ENCODE assay signal across 17 cellular contexts in genomic region chr4:1207157-1207470, GRCh38. TPM values are rescaled to one million over a fixed set of nuclear protein-coding genes. Genes with fewer than 3 reads are reported as not detected.
DNase-seq lines count a peak whose midpoint lies in the region; ATAC-seq and TF ChIP-seq lines count a peak whose summit lies in the region.
"Had no signal": no experiment of that assay in that cellular context is flagged by ENCODE, and none has a peak within 500 bp of the region (broad histone marks: within the 10 kb centered on the region; RNA-seq: fewer than 3 reads in every experiment).

No MANE protein-coding gene starts in this region.

- no peak overlapping the region for H3K27ac Mint-ChIP-seq in activated T-cell treated with anti-CD3 and anti-CD28 coated beads, Interleukin-2, amount 50 U/mL, for 24 hours
- no peak overlapping the region for H3K27ac Mint-ChIP-seq in WTC11

- no peak overlapping the region for H3K4me3 Mint-ChIP-seq in activated T-cell treated with anti-CD3 and anti-CD28 coated beads, Interleukin-2, amount 50 U/mL, for 24 hours
- no peak overlapping the region for H3K4me3 Mint-ChIP-seq in WTC11
- H3K4me3 Mint-ChIP-seq: CD4-positive, alpha-beta memory T cell; effector memory CD8-positive, alpha-beta T cell; stimulated activated effector memory CD8-positive, alpha-beta T cell treated with anti-CD3 and anti-CD28 coated beads, Interleukin-12 subunit alpha, Interleukin-12 subunit beta, amount 100 ng/mL, for 72 hours had no signal

- peaks cover 30% of the 10 kb centered on the region for H3K4me1 Mint-ChIP-seq in activated T-cell treated with anti-CD3 and anti-CD28 coated beads, Interleukin-2, amount 50 U/mL, for 24 hours (ENCODE audit: low read depth)
- no peaks in the 10 kb centered on the region for H3K4me1 Mint-ChIP-seq in WTC11

- ATAC-seq in WTC11: no peak
- ATAC-seq: effector memory CD8-positive, alpha-beta T cell; stimulated activated effector memory CD8-positive, alpha-beta T cell treated with anti-CD3 and anti-CD28 coated beads, Interleukin-12 subunit alpha, Interleukin-12 subunit beta, amount 100 ng/mL, for 72 hours had no signal

- 93% methylated on average over 3 of the region's 12 CpGs for WGBS in suprapubic skin

- H3K9me3 Mint-ChIP-seq in activated T-cell treated with anti-CD3 and anti-CD28 coated beads, Interleukin-2, amount 50 U/mL, for 24 hours: no peaks in the 10 kb centered on the region
- no peaks in the 10 kb centered on the region for H3K9me3 Mint-ChIP-seq in WTC11
- H3K9me3 Mint-ChIP-seq: effector memory CD8-positive, alpha-beta T cell; stimulated activated effector memory CD8-positive, alpha-beta T cell treated with anti-CD3 and anti-CD28 coated beads, Interleukin-12 subunit alpha, Interleukin-12 subunit beta, amount 100 ng/mL, for 72 hours had no signal

- TF ChIP-seq EP300 in suprapubic skin (IDR thresholded peaks at IDR 0.05): no peak

- H3K4me3 ChIP-seq in suprapubic skin: no peak overlapping the region

- H3K27me3 Mint-ChIP-seq in activated T-cell treated with anti-CD3 and anti-CD28 coated beads, Interleukin-2, amount 50 U/mL, for 24 hours: no peaks in the 10 kb centered on the region
- no peaks in the 10 kb centered on the region for H3K27me3 Mint-ChIP-seq in WTC11 (ENCODE audit: low read depth)
- H3K27me3 Mint-ChIP-seq: CD4-positive, alpha-beta memory T cell; effector memory CD8-positive, alpha-beta T cell had no signal

- peak; percentile 24 for DNase-seq in activated T-cell treated with anti-CD3 and anti-CD28 coated beads, Interleukin-2, amount 50 U/mL, for 24 hours
- DNase-seq in activated T-cell treated with anti-CD3 and anti-CD28 coated beads, Interleukin-2, amount 50 U/mL, for 48 hours: no peak
- DNase-seq in WTC11 (ENCODE audit: low spot score): peak; percentile 8
- DNase-seq in islet precursor cell: peak; percentile 43
- DNase-seq in suprapubic skin (ENCODE audit: low spot score in 2 of 2): peak; percentile 65 to 74
- DNase-seq in H4 (ENCODE audit: low spot score): no peak
- no peak for DNase-seq in NCI-H2081 (lab: John Stamatoyannopoulos, UW)
- DNase-seq in AG20443 (ENCODE audit: low spot score): no peak
- DNase-seq: amniotic stem cell; CD4-positive, alpha-beta memory T cell; DMS79 treated with DMSO at 0.1 percent for 48 hours; effector memory CD8-positive, alpha-beta T cell; HCEC 1CT; KG1; NCI-H2081 treated with DMSO at 0.1 percent for 48 hours; trophoblast cell had no signal

- TF ChIP-seq POLR2A in suprapubic skin (IDR thresholded peaks at IDR 0.05): no peak

- POLR2A ChIA-PET in WTC11 (lab: Charles Lee): no interaction called here

- no peak overlapping the region for H3K27ac ChIP-seq in suprapubic skin

- CTCF ChIA-PET in WTC11 (lab: Charles Lee): no interaction called here

- H3K9me3 ChIP-seq in suprapubic skin: no peaks in the 10 kb centered on the region

- no peak for TF ChIP-seq CTCF in WTC11 (IDR thresholded peaks at IDR 0.05)
- TF ChIP-seq CTCF in suprapubic skin (IDR thresholded peaks at IDR 0.05): no peak

- no peaks in the 10 kb centered on the region for H3K27me3 ChIP-seq in suprapubic skin

- H3K4me1 ChIP-seq in suprapubic skin: peaks cover 59% of the 10 kb centered on the region

- peaks cover 7% of the 10 kb centered on the region for H3K36me3 ChIP-seq in suprapubic skin

- H3K36me3 Mint-ChIP-seq in activated T-cell treated with anti-CD3 and anti-CD28 coated beads, Interleukin-2, amount 50 U/mL, for 24 hours (ENCODE audit: low read depth): peaks cover 28% of the 10 kb centered on the region
- H3K36me3 Mint-ChIP-seq in WTC11: peaks cover 2% of the 10 kb centered on the region; the same call in 1 of the 2 replicates

TF ChIP-seq in WTC11, 78 proteins besides CTCF, POLR2A, EP300 and RAD21:
- TF ChIP-seq MXD4 (CRISPR knock-in tag; IDR thresholded peaks at IDR 0.05; ENCODE audit: borderline replicate concordance) (no peak), ZBTB21 (CRISPR knock-in tag; IDR thresholded peaks at IDR 0.05; ENCODE audit: borderline replicate concordance) (no peak), NR3C1 (CRISPR knock-in tag; conservative IDR thresholded peaks at IDR 0.05; ENCODE audit: low read depth) (no peak), TCF7 (CRISPR knock-in tag; IDR thresholded peaks at IDR 0.05; ENCODE audit: low read depth) (no peak), ZMAT4 (CRISPR knock-in tag; IDR thresholded peaks at IDR 0.05) (no peak), NFYB (CRISPR knock-in tag; conservative IDR thresholded peaks at IDR 0.05; ENCODE audit: low read depth) (no peak), ZNF317 (CRISPR knock-in tag; IDR thresholded peaks at IDR 0.05; ENCODE audit: borderline replicate concordance, low read depth) (no peak)

RNA-seq across cellular contexts. Expression of gene SPON2, which starts 34.7 kb away (rescaled TPM):
- total RNA-seq in WTC11 (2021) (4.9 to 6.6 TPM (median 5.3 TPM) in 3 replicates), suprapubic skin (10 to 100 TPM; 22.5 to 52.3 (median 31.8) TPM)
- total RNA-seq in H4 (2014; rRNA removed; shearing (Covaris generic)): 4.5 and 12.0 TPM in 2 replicates

RNA-seq across cellular contexts. Expression of gene CTBP1, which starts 41.8 kb away (rescaled TPM):
- total RNA-seq in WTC11 (2021): 143 to 167 TPM (median 159 TPM) in 3 replicates
- total RNA-seq in suprapubic skin: 100 to 1,000 TPM; 145 to 255 (median 181) TPM
- 81.0 and 106 TPM in 2 replicates for total RNA-seq in H4 (2014; rRNA removed; shearing (Covaris generic))

Comparison
In these comparisons a context has a peak if more than half of its experiments do, and no peak if none do; other contexts are left out.
1. DNase-seq: peak in activated T-cell treated with anti-CD3 and anti-CD28 coated beads, Interleukin-2, amount 50 U/mL, for 24 hours (single experiment), WTC11 (single experiment), islet precursor cell (single experiment) and suprapubic skin (2 of 2); none in activated T-cell treated with anti-CD3 and anti-CD28 coated beads, Interleukin-2, amount 50 U/mL, for 48 hours (0 of 2), H4 (single experiment), NCI-H2081 (0 of 2) and AG20443 (single experiment).